Comparison of ENCODE assay signal across 1 cellular context in genomic region chr14:28767851-28768548, GRCh38.
TF ChIP-seq lines count a peak whose summit lies in the region.

No MANE protein-coding gene starts in this region.

TF ChIP-seq in HEK293, 187 proteins besides CTCF, POLR2A, EP300 and RAD21 (continued from another document and continues in another):
- TF ChIP-seq INSM2 (tag by site-specific recombination; IDR thresholded peaks at IDR 0.05) (0 out of 2 replicates have a peak, but pooled peaks have one; percentile 12), KLF17 (tag by site-specific recombination; IDR thresholded peaks at IDR 0.05) (peak; percentile 73; the same call in 1 of the 2 replicates), ZNF600 (tag by site-specific recombination; IDR thresholded peaks at IDR 0.05) (peak; percentile 99), ZNF654 (tag by site-specific recombination; IDR thresholded peaks at IDR 0.05; ENCODE audit: low read depth) (no peak), ZNF169 (tag by site-specific recombination; IDR thresholded peaks at IDR 0.05) (no peak), ZBTB17 (tag by site-specific recombination; IDR thresholded peaks at IDR 0.05) (peak; percentile 95), TCF7L2 (IDR thresholded peaks at IDR 0.05; ENCODE audit: borderline replicate concordance, low read depth, low read length) (no peak; the same call in 1 of the 2 replicates), ZNF701 (tag by site-specific recombination; IDR thresholded peaks at IDR 0.05) (no peak), ZNF449 (tag by site-specific recombination; IDR thresholded peaks at IDR 0.05) (no peak; the same call in 1 of the 2 replicates), ZNF24 (tag by site-specific recombination; IDR thresholded peaks at IDR 0.05) (0 out of 2 replicates have a peak, but pooled peaks have one; percentile 53), ZNF660 (tag by site-specific recombination; IDR thresholded peaks at IDR 0.05) (peak; percentile 70), ATF2 (tag by site-specific recombination; IDR thresholded peaks at IDR 0.05; ENCODE audit: low read depth) (no peak), ZNF335 (tag by site-specific recombination; conservative IDR thresholded peaks at IDR 0.05) (peak; percentile 92), ZFP3 (tag by site-specific recombination; IDR thresholded peaks at IDR 0.05; ENCODE audit: low read depth) (no peak), ZBTB8A (tag by site-specific recombination; IDR thresholded peaks at IDR 0.05) (peak; percentile 92), MZF1 (tag by site-specific recombination; IDR thresholded peaks at IDR 0.05; ENCODE audit: borderline replicate concordance) (no peak), ZNF529 (tag by site-specific recombination; IDR thresholded peaks at IDR 0.05; ENCODE audit: insufficient replicate concordance) (no peak), GLI4 (tag by site-specific recombination; IDR thresholded peaks at IDR 0.05) (peak; percentile 67; the same call in 1 of the 2 replicates), ZNF585B (tag by site-specific recombination; IDR thresholded peaks at IDR 0.05) (0 out of 2 replicates have a peak, but pooled peaks have one; percentile 2), ZNF785 (tag by site-specific recombination; IDR thresholded peaks at IDR 0.05) (peak; percentile 54; the same call in 1 of the 2 replicates), ZNF266 (tag by site-specific recombination; IDR thresholded peaks at IDR 0.05; ENCODE audit: low read depth) (peak; percentile 7; the same call in 1 of the 2 replicates), PRDM1 (tag by site-specific recombination; IDR thresholded peaks at IDR 0.05) (no peak), ZNF19 (tag by site-specific recombination; IDR thresholded peaks at IDR 0.05; ENCODE audit: low read depth) (no peak), EGR2 (tag by site-specific recombination; IDR thresholded peaks at IDR 0.05; ENCODE audit: low read depth) (peak; percentile 68), ZNF501 (tag by site-specific recombination; IDR thresholded peaks at IDR 0.05) (peak; percentile 97), ELK4 (IDR thresholded peaks at IDR 0.05; ENCODE audit: borderline replicate concordance, low read depth, low read length) (no peak), KLF1 (tag by site-specific recombination; IDR thresholded peaks at IDR 0.05) (no peak), ZNF138 (tag by site-specific recombination; IDR thresholded peaks at IDR 0.05; ENCODE audit: borderline replicate concordance) (no peak), SALL2 (tag by site-specific recombination; IDR thresholded peaks at IDR 0.05; ENCODE audit: borderline replicate concordance) (no peak), KLF10 (tag by site-specific recombination; IDR thresholded peaks at IDR 0.05) (no peak), ZBTB1 (tag by site-specific recombination; IDR thresholded peaks at IDR 0.05) (no peak), SCRT1 (tag by site-specific recombination; IDR thresholded peaks at IDR 0.05; ENCODE audit: borderline replicate concordance) (peak; percentile 79; the same call in 1 of the 2 replicates), ZNF707 (tag by site-specific recombination; IDR thresholded peaks at IDR 0.05) (no peak), ZNF23 (tag by site-specific recombination; IDR thresholded peaks at IDR 0.05; ENCODE audit: borderline replicate concordance) (no peak), KLF8 (tag by site-specific recombination; IDR thresholded peaks at IDR 0.05) (peak; percentile 78; the same call in 1 of the 2 replicates), ZNF624 (tag by site-specific recombination; IDR thresholded peaks at IDR 0.05) (peak; percentile 40; the same call in 1 of the 2 replicates), PBX3 (CRISPR knock-in tag; IDR thresholded peaks at IDR 0.05) (peak; percentile 47; the same call in 1 of the 2 replicates), TRIM28 (IDR thresholded peaks at IDR 0.05; ENCODE audit: borderline replicate concordance, low read length) (peak; percentile 51; the same call in 1 of the 2 replicates), MYNN (tag by site-specific recombination; IDR thresholded peaks at IDR 0.05; ENCODE audit: borderline replicate concordance) (no peak), ZNF639 (tag by site-specific recombination; IDR thresholded peaks at IDR 0.05) (peak; percentile 49), ZNF747 (tag by site-specific recombination; IDR thresholded peaks at IDR 0.05) (no peak), ZBTB21 (tag by site-specific recombination; IDR thresholded peaks at IDR 0.05) (no peak), ZSCAN16 (tag by site-specific recombination; IDR thresholded peaks at IDR 0.05) (no peak), ZNF664 (tag by site-specific recombination; IDR thresholded peaks at IDR 0.05) (no peak), HOXA7 (CRISPR knock-in tag; IDR thresholded peaks at IDR 0.05; ENCODE audit: borderline replicate concordance) (no peak), ZNF792 (tag by site-specific recombination; IDR thresholded peaks at IDR 0.05) (0 out of 2 replicates have a peak, but pooled peaks have one; percentile 26), ZNF473 (tag by site-specific recombination; IDR thresholded peaks at IDR 0.05) (no peak), PRDM10 (tag by site-specific recombination; IDR thresholded peaks at IDR 0.05) (peak; percentile 95), ZNF621 (tag by site-specific recombination; IDR thresholded peaks at IDR 0.05) (no peak), ZNF555 (tag by site-specific recombination; conservative IDR thresholded peaks at IDR 0.05) (no peak), ZNF354C (tag by site-specific recombination; IDR thresholded peaks at IDR 0.05; ENCODE audit: borderline replicate concordance, low read depth) (no peak), ZNF48 (tag by site-specific recombination; IDR thresholded peaks at IDR 0.05) (no peak), HIC1 (tag by site-specific recombination; IDR thresholded peaks at IDR 0.05) (peak; percentile 90), ZNF530 (tag by site-specific recombination; IDR thresholded peaks at IDR 0.05; ENCODE audit: low read depth) (no peak), ZNF548 (tag by site-specific recombination; IDR thresholded peaks at IDR 0.05) (no peak), GLIS2 (tag by site-specific recombination; IDR thresholded peaks at IDR 0.05) (peak; percentile 52; the same call in 1 of the 2 replicates), ZNF2 (tag by site-specific recombination; IDR thresholded peaks at IDR 0.05) (peak; percentile 98)
